ENCODE assay signal across 2 cellular contexts in genomic region chr6:41781302-41781711, GRCh38.
TF ChIP-seq lines count a peak whose summit lies in the region.

No MANE protein-coding gene starts in this region.

TF ChIP-seq in HEK293, 187 proteins besides CTCF, POLR2A, EP300 and RAD21 (continued from another document):
- TF ChIP-seq PRDM10 (tag by site-specific recombination; IDR thresholded peaks at IDR 0.05) (peak; percentile 93), ZNF366 (tag by site-specific recombination; conservative IDR thresholded peaks at IDR 0.05) (peak; percentile 37), ZNF148 (tag by site-specific recombination; IDR thresholded peaks at IDR 0.05; ENCODE audit: borderline replicate concordance) (no peak), EGR2 (tag by site-specific recombination; IDR thresholded peaks at IDR 0.05; ENCODE audit: low read depth) (peak; percentile 85), KLF17 (tag by site-specific recombination; IDR thresholded peaks at IDR 0.05) (0 out of 2 replicates have a peak, but pooled peaks have one; percentile 14), ZNF292 (tag by site-specific recombination; IDR thresholded peaks at IDR 0.05; ENCODE audit: borderline replicate concordance, low read depth) (no peak), ZNF18 (tag by site-specific recombination; IDR thresholded peaks at IDR 0.05) (peak; percentile 86), SP2 (tag by site-specific recombination; IDR thresholded peaks at IDR 0.05) (peak; percentile 65), ZFHX2 (tag by site-specific recombination; conservative IDR thresholded peaks at IDR 0.05) (peak; percentile 90), ZNF660 (tag by site-specific recombination; IDR thresholded peaks at IDR 0.05) (no peak), ZNF549 (tag by site-specific recombination; IDR thresholded peaks at IDR 0.05) (no peak), ZNF223 (tag by site-specific recombination; IDR thresholded peaks at IDR 0.05) (peak; percentile 44; the same call in 1 of the 2 replicates), ZNF600 (tag by site-specific recombination; IDR thresholded peaks at IDR 0.05) (peak; percentile 18; the same call in 1 of the 2 replicates)

TF ChIP-seq in WTC11, 78 proteins besides CTCF, POLR2A, EP300 and RAD21 (continued from another document):
- no peak for TF ChIP-seq PRDM15 (CRISPR knock-in tag; IDR thresholded peaks at IDR 0.05)
- no peak for TF ChIP-seq TP53 (CRISPR knock-in tag; IDR thresholded peaks at IDR 0.05)
- no peak for TF ChIP-seq HMGA2 (CRISPR knock-in tag; IDR thresholded peaks at IDR 0.05)
- no peak for TF ChIP-seq AR (CRISPR knock-in tag; IDR thresholded peaks at IDR 0.05)
- TF ChIP-seq ZNF512 (CRISPR knock-in tag; IDR thresholded peaks at IDR 0.05; ENCODE audit: borderline replicate concordance) = no peak
- no peak for TF ChIP-seq ZNF138 (CRISPR knock-in tag; conservative IDR thresholded peaks at IDR 0.05)
- TF ChIP-seq ZNF281 (CRISPR knock-in tag; IDR thresholded peaks at IDR 0.05) = no peak
- TF ChIP-seq ZNF425 (CRISPR knock-in tag; conservative IDR thresholded peaks at IDR 0.05) = no peak
TF ChIP-seq in WTC11: peak in this region for 0.
